ENCODE assay signal across 12 cellular contexts in genomic region chr1:86154581-86155060, GRCh38. TPM values are rescaled to one million over a fixed set of nuclear protein-coding genes. Genes with fewer than 3 reads are reported as not detected.
DNase-seq lines count a peak whose midpoint lies in the region; ATAC-seq and TF ChIP-seq lines count a peak whose summit lies in the region.
"Had no signal": no experiment of that assay in that cellular context is flagged by ENCODE, and none has a peak within 500 bp of the region (broad histone marks: within the 10 kb centered on the region; RNA-seq: fewer than 3 reads in every experiment).

No MANE protein-coding gene starts in this region.

- H3K27me3 ChIP-seq in trophoblast cell (ENCODE audit: insufficient read depth, low read length) = peaks cover 21% of the 10 kb centered on the region

- H3K9ac ChIP-seq in trophoblast cell (ENCODE audit: low read length) = no peak overlapping the region

- H3K79me1 ChIP-seq in trophoblast cell (ENCODE audit: low read length) = peaks cover 5% of the 10 kb centered on the region

- H4K8ac ChIP-seq in trophoblast cell (ENCODE audit: low read depth, low read length) = no peak overlapping the region

- no peak overlapping the region for H4K12ac ChIP-seq in trophoblast cell (ENCODE audit: low read depth, low read length)

- H3K4me1 Mint-ChIP-seq in T-helper 17 cell (no peaks in the 10 kb centered on the region), glutamatergic neuron (ENCODE audit: low read depth, unreplicated experiment) (peaks cover 5% of the 10 kb centered on the region)
- H3K4me1 Mint-ChIP-seq: central memory CD8-positive, alpha-beta T cell had no signal

- no peak for ATAC-seq in T-helper 17 cell
- no peak for ATAC-seq in HG03521 (IDR thresholded peaks at IDR 0.05; ENCODE audit: unreplicated experiment)

- H3K4me1 ChIP-seq in trophoblast cell (ENCODE audit: control insufficient read depth in 1 of 2, insufficient read depth in 2 of 2, low read length in 2 of 2) = peaks cover 25% of the 10 kb centered on the region in 2 experiments

- H2BK120ac ChIP-seq in trophoblast cell (ENCODE audit: insufficient read depth, low read length, poor library complexity) = no peak overlapping the region

- H2BK5ac ChIP-seq in trophoblast cell (ENCODE audit: low read depth, low read length, poor library complexity) = no peak overlapping the region

- H3K27me3 Mint-ChIP-seq in T-helper 17 cell = peaks cover 26% of the 10 kb centered on the region
- peaks cover 14% of the 10 kb centered on the region for H3K27me3 Mint-ChIP-seq in glutamatergic neuron (ENCODE audit: unreplicated experiment)

- WGBS in trophoblast cell (ENCODE audit: extremely low coverage, insufficient coverage, insufficient read length) = no CpG with 5 or more reads among the region's 21 CpGs

- H2AK5ac ChIP-seq in trophoblast cell (ENCODE audit: low read length) = no peak overlapping the region

- H3K9me3 ChIP-seq in T-helper 17 cell (ENCODE audit: control insufficient read depth, low read length, poor library complexity, severe bottlenecking) (no peaks in the 10 kb centered on the region), trophoblast cell (ENCODE audit: insufficient read depth, low read depth, low read length) (no peaks in the 10 kb centered on the region)

- H4K91ac ChIP-seq in trophoblast cell (ENCODE audit: low read depth, low read length) = no peak overlapping the region

- no peaks in the 10 kb centered on the region for H3K36me3 ChIP-seq in trophoblast cell (ENCODE audit: control insufficient read depth in 1 of 2, insufficient read depth in 2 of 2, low read length in 2 of 2)

- H3K27ac Mint-ChIP-seq in T-helper 17 cell = no peak overlapping the region
- no peak overlapping the region for H3K27ac Mint-ChIP-seq in glutamatergic neuron (ENCODE audit: unreplicated experiment)
- H3K27ac Mint-ChIP-seq: CD8-positive, alpha-beta memory T cell had no signal

- H3K79me2 ChIP-seq in trophoblast cell (ENCODE audit: control insufficient read depth, insufficient read depth, low read length, poor library complexity) = no peaks in the 10 kb centered on the region

- H2BK12ac ChIP-seq in trophoblast cell (ENCODE audit: low read length) = no peak overlapping the region

- no peak overlapping the region for H3K23ac ChIP-seq in trophoblast cell (ENCODE audit: low read length)

- H3K4me2 ChIP-seq in trophoblast cell (ENCODE audit: low read length) = peak overlapping the region; percentile 93

- no peak overlapping the region for H2AFZ ChIP-seq in trophoblast cell (ENCODE audit: insufficient read depth, low read length, poor library complexity)

- TF ChIP-seq CTCF in glutamatergic neuron (IDR thresholded peaks at IDR 0.05; ENCODE audit: partially characterized antibody, unreplicated experiment) = no peak

- H3K4me3 ChIP-seq in trophoblast cell (ENCODE audit: low read depth, low read length) = no peak overlapping the region

- peaks cover 4% of the 10 kb centered on the region for H3K9me3 Mint-ChIP-seq in glutamatergic neuron (ENCODE audit: unreplicated experiment)

- H3K4me3 Mint-ChIP-seq in T-helper 17 cell = peak overlapping the region; percentile 10
- peak overlapping the region; percentile 84 for H3K4me3 Mint-ChIP-seq in glutamatergic neuron (ENCODE audit: unreplicated experiment)
- H3K4me3 Mint-ChIP-seq: CD8-positive, alpha-beta memory T cell; central memory CD8-positive, alpha-beta T cell had no signal

- H3K14ac ChIP-seq in trophoblast cell (ENCODE audit: low read length) = no peak overlapping the region

- DNase-seq in Daoy (ENCODE audit: low read depth) = peak; percentile 83
- DNase-seq in T-helper 17 cell = no peak
- peak; percentile 43 for DNase-seq in glutamatergic neuron
- DNase-seq in trophoblast cell = no peak
- no peak for DNase-seq in NCI-H146 treated with DMSO at 0.1 percent for 48 hours (lab: John Stamatoyannopoulos, UW; ENCODE audit: unreplicated experiment)
- DNase-seq in NCI-H2107 treated with DMSO at 0.1 percent for 48 hours (lab: John Stamatoyannopoulos, UW; ENCODE audit: unreplicated experiment) = no peak
- DNase-seq in stimulated activated naive CD4-positive, alpha-beta T cell (lab: John Stamatoyannopoulos, UW) = no peak
- DNase-seq: CD8-positive, alpha-beta memory T cell had no signal

- no peak overlapping the region for H3K27ac ChIP-seq in trophoblast cell (ENCODE audit: low read depth, low read length)

- no peaks in the 10 kb centered on the region for H3K36me3 Mint-ChIP-seq in T-helper 17 cell (ENCODE audit: low read depth)
- H3K36me3 Mint-ChIP-seq in glutamatergic neuron (ENCODE audit: unreplicated experiment) = no peaks in the 10 kb centered on the region

- H3K18ac ChIP-seq in trophoblast cell (ENCODE audit: low read length) = no peak overlapping the region

- no peak overlapping the region for H3K4ac ChIP-seq in trophoblast cell (ENCODE audit: low read depth, low read length)

RNA-seq across cellular contexts. Expression of gene COL24A1, which starts 2.0 kb away (rescaled TPM):
- total RNA-seq in Daoy (2014; rRNA removed; shearing (Covaris generic)) = 0.06 and 0.09 TPM in 2 replicates
- total RNA-seq in T-helper 17 cell (1 to 10 TPM in 1 of 2 donors, under 1 TPM in 1; 0.94 to 3.3 TPM), glutamatergic neuron (ENCODE audit: unreplicated experiment) (0.15 TPM)
- 0.10 and 0.18 TPM in 2 replicates for polyA plus RNA-seq in trophoblast cell (2013)
- total RNA-seq: activated CD8-positive, alpha-beta memory T cell treated with anti-CD3 and anti-CD28 coated beads for 36 hours; CD8-positive, alpha-beta memory T cell; left lobe of liver had no signal
- polyA plus RNA-seq: CD8-positive, alpha-beta memory T cell had no signal

Comparison
In these comparisons a context has a peak if more than half of its experiments do, and no peak if none do; other contexts are left out.
1. DNase-seq: peak in Daoy (single experiment) and glutamatergic neuron (single experiment); none in T-helper 17 cell (0 of 3), trophoblast cell (0 of 2), NCI-H146 treated with DMSO at 0.1 percent for 48 hours (single experiment), NCI-H2107 treated with DMSO at 0.1 percent for 48 hours (single experiment) and stimulated activated naive CD4-positive, alpha-beta T cell (0 of 6).